In the genomic region with DNA sequence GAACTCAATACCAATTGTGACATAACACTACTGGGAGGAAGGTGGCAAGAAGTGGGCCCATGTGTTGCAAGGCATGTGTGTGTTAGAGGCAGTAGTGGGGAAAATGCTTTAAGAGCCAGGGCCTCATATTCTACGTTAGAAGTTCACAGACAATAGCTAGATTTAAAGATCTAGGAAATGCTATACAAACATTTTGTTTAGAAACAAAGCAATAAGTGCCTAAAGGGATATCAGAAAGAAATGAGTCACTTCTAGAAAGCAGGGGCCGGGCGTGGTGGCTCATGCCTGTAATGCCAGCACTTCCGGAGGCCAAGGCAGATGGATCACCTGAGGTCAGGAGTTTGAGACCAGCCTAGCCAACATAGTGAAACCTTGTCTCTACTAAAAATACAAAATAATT, we compare ENCODE assay signal across 26 cellular contexts.
A peak's percentile ranks its signal among the peaks of the same experiment; 100 is the strongest.
DNase-seq lines count a peak whose midpoint lies in the region; ATAC-seq and TF ChIP-seq lines count a peak whose summit lies in the region.
"Had no signal": no experiment of that assay in that cellular context is flagged by ENCODE, and none has a peak within 500 bp of the region (broad histone marks: within the 10 kb centered on the region; RNA-seq: fewer than 3 reads in every experiment).

No MANE protein-coding gene starts in this region.

- no peak overlapping the region for H3K4me3 ChIP-seq in MG63
- H3K4me3 ChIP-seq: GM23338, SK-N-MC had no signal

- CTCF ChIA-PET in MCF 10A (lab: Yijun Ruan, JAX), result interaction anchor here (0.6 to 1.6 kb wide), 3 partner anchors 9 to 904 kb away, joined by 3 to 4 read pairs (median 3); no protein-coding TSS in a partner anchor

- H3K4me1 Mint-ChIP-seq in MCF 10A (ENCODE audit: insufficient read depth, unreplicated experiment), result peaks cover 27% of the 10 kb centered on the region
- H3K4me1 Mint-ChIP-seq in CD14-positive monocyte, result no peaks in the 10 kb centered on the region
- H3K4me1 Mint-ChIP-seq: GM23338 had no signal

- DNase-seq in MG63, result peak; percentile 39
- DNase-seq in MCF 10A (ENCODE audit: unreplicated experiment), result peak; percentile 49
- no peak for DNase-seq in NCI-H128 (lab: John Stamatoyannopoulos, UW; ENCODE audit: unreplicated experiment)
- DNase-seq in HPDE6-E6E7 (ENCODE audit: extremely low spot score), result no peak
- no peak for DNase-seq in superior temporal gyrus (ENCODE audit: extremely low spot score)
- DNase-seq in CD14-positive monocyte (ENCODE audit: low spot score), result no peak
- DNase-seq: C1 segment of cervical spinal cord; CD8-positive, alpha-beta T cell; DND-41; H9; IMR-90; KG1; NCI-H1092; NCI-H1436; NCI-H1930; NCI-H2107; NCI-H446; NCI-H524 treated with DMSO at 0.1 percent for 48 hours; NCI-H774; NK-92 treated with Interleukin-12 subunit alpha and Interleukin-12 subunit beta, amount 100 ng/mL, for 24 hours; PC-3; RPMI8226; SHP77 treated with DMSO at 0.1 percent for 48 hours had no signal

- H3K9me3 Mint-ChIP-seq in MCF 10A (ENCODE audit: unreplicated experiment) (no peaks in the 10 kb centered on the region), CD14-positive monocyte (peaks cover 0 to 3% (median 0%) of the 10 kb centered on the region in 7 donors)
- H3K9me3 Mint-ChIP-seq: CD8-positive, alpha-beta T cell; GM23338 had no signal

- BruUV-seq in MCF 10A (replicated peaks; lab: Mats Ljungman, UMichigan), result no TSS peak

- no peaks in the 10 kb centered on the region for H3K36me3 ChIP-seq in MG63

- POLR2A ChIA-PET in MCF 10A (lab: Yijun Ruan, JAX), result interaction anchor here (0.9 to 2.0 kb wide), 7 partner anchors 12 to 249 kb away, joined by 3 to 6 read pairs (median 4); no protein-coding TSS in a partner anchor

- H3K27me3 Mint-ChIP-seq in MCF 10A (ENCODE audit: insufficient read depth, unreplicated experiment), result no peaks in the 10 kb centered on the region
- peaks cover 0 to 3% (median 2%) of the 10 kb centered on the region in 3 donors for H3K27me3 Mint-ChIP-seq in CD14-positive monocyte (ENCODE audit: low read depth in 3 of 3)

- intact Hi-C loops in MCF 10A (cut with micrococcal nuclease), result no loop called here
- intact Hi-C loops in CD14-positive monocyte (cut with micrococcal nuclease), result no loop called here

- H3K9me3 ChIP-seq in MG63, result no peaks in the 10 kb centered on the region

- no peak overlapping the region for H3K4me3 Mint-ChIP-seq in MCF 10A (ENCODE audit: unreplicated experiment)
- no peak overlapping the region for H3K4me3 Mint-ChIP-seq in CD14-positive monocyte
- H3K4me3 Mint-ChIP-seq: CD8-positive, alpha-beta T cell; GM23338; H9 had no signal

- H3K27ac Mint-ChIP-seq in MCF 10A (ENCODE audit: low read depth, unreplicated experiment) (peak overlapping the region; percentile 39), CD14-positive monocyte (no peak overlapping the region)
- H3K27ac Mint-ChIP-seq: CD8-positive, alpha-beta T cell; GM23338; H9 had no signal

- H3K27me3 ChIP-seq in MG63, result no peaks in the 10 kb centered on the region; the same call in 1 of the 2 replicates

- no peaks in the 10 kb centered on the region for H3K36me3 Mint-ChIP-seq in MCF 10A (ENCODE audit: insufficient read depth, unreplicated experiment)
- H3K36me3 Mint-ChIP-seq in CD14-positive monocyte, result no peaks in the 10 kb centered on the region
- H3K36me3 Mint-ChIP-seq: CD8-positive, alpha-beta T cell had no signal

- ATAC-seq in esophagus mucosa, result peak; percentile 62
- ATAC-seq: CD8-positive, alpha-beta T cell; GM23338; PC-3 had no signal

- TF ChIP-seq CTCF in MCF 10A (IDR thresholded peaks at IDR 0.05; ENCODE audit: unreplicated experiment), result no peak
- no peak for TF ChIP-seq CTCF in CD14-positive monocyte (IDR thresholded peaks at IDR 0.05)

Comparison
In these comparisons a context has a peak if more than half of its experiments do, and no peak if none do; other contexts are left out.
1. DNase-seq: peak in MG63 (single experiment) and MCF 10A (single experiment); none in NCI-H128 (single experiment), HPDE6-E6E7 (single experiment), superior temporal gyrus (single experiment) and CD14-positive monocyte (single experiment).